12 cellular contexts compared by ENCODE assay signal in the genomic region with DNA sequence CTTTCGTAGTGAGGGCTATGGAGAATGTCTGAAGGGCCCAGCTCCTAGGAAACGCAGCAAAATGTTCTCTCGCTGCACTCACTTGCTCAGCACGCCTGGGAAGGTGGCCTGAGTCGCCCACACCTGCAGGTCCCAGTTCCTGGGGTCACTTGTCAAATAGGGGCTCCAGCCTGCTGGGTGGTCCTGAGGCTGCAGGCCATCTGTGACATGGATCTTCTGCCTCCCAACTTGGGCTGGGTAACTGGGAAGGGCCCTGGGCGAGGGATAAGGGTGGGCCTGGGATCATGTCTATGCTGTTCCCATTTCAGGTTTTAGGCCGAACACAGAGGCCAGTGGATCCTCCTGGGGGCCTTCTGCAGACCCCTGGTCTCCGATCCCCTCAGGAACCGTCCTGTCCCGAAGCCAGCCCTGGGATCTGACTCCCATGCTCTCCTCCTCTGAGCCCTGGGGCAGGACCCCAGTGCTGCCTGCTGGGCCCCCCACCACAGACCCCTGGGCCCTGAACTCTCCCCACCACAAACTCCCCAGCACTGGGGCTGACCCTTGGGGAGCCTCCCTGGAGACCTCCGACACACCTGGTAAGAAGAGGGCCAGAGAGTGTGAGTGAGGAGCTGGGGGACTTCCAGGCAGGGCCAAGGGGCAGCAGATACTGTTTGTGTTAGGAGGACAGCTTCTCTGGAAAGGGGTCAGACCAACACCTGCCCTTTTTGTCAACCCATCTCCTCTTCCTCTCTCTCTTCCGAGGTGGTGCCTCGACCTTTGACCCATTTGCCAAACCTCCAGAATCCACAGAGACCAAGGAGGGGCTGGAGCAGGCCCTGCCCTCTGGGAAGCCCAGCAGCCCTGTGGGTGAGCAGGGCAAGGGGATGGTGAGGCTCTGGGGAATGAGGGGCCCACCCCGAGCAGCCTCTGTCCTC. TPM values are rescaled to one million over a fixed set of nuclear protein-coding genes. Genes with fewer than 3 reads are reported as not detected.
DNase-seq lines count a peak whose midpoint lies in the region; ATAC-seq, FAIRE-seq and TF ChIP-seq lines count a peak whose summit lies in the region.
"Had no signal": no experiment of that assay in that cellular context is flagged by ENCODE, and none has a peak within 500 bp of the region (broad histone marks: within the 10 kb centered on the region; RNA-seq: fewer than 3 reads in every experiment).

No MANE protein-coding gene starts in this region.

- peaks cover 5% of the 10 kb centered on the region; the same call in 1 of the 2 replicates for H3K23me2 ChIP-seq in H1 (ENCODE audit: low read depth, low read length)

- H3K9me3 Mint-ChIP-seq in CD4-positive, alpha-beta T cell = no peaks in the 10 kb centered on the region

- intact Hi-C loops in CD4-positive, alpha-beta T cell (cut with DNase I, micrococcal nuclease) = loop anchor here in 1 of 2 experiments (10.0 kb wide), 1 partner anchor 56 kb away; no protein-coding TSS in a partner anchor
- intact Hi-C loops in OCI-LY7 (cut with micrococcal nuclease; ENCODE audit: unreplicated experiment) = loop anchor here (10.0 kb wide), 1 partner anchor 224 kb away; the partner anchor contains the start of gene ANKRD40CL

- TF ChIP-seq POLR2A in H1 (IDR thresholded peaks at IDR 0.05; ENCODE audit: control extremely low read depth in 1 of 2, low read depth in 2 of 2, low read length in 2 of 2) = no peak

- H4K8ac ChIP-seq in H1 (ENCODE audit: extremely low read depth, insufficient read depth, low read length) (no peak overlapping the region), trophoblast cell (ENCODE audit: low read depth, low read length) (no peak overlapping the region)

- H3K9me3 ChIP-seq in CD4-positive, alpha-beta T cell (ENCODE audit: control insufficient read depth, low read length) = no peaks in the 10 kb centered on the region
- no peaks in the 10 kb centered on the region for H3K9me3 ChIP-seq in OCI-LY7 (ENCODE audit: low read length)
- H3K9me3 ChIP-seq in H1 (ENCODE audit: insufficient read depth in 2 of 2, low read depth in 1 of 2, low read length in 1 of 2) = no peaks in the 10 kb centered on the region
- no peaks in the 10 kb centered on the region for H3K9me3 ChIP-seq in trophoblast cell (ENCODE audit: insufficient read depth, low read depth, low read length)

- no peak for DNase-seq in CD4-positive, alpha-beta T cell
- DNase-seq in OCI-LY7 (ENCODE audit: low spot score) (no peak), H1 (ENCODE audit: low read depth in 1 of 2, low spot score in 2 of 2) (no peak), trophoblast cell (no peak), activated gamma-delta T cell treated with Interleukin-2 at 50 U/mL for 16 hours (no peak), HUDEP-2 (lab: John Stamatoyannopoulos, UW; ENCODE audit: unreplicated experiment in 76 of 76) (no peak), NCI-H524 (lab: John Stamatoyannopoulos, UW) (no peak), NCI-H345 (lab: John Stamatoyannopoulos, UW) (no peak)
- DNase-seq: cerebellar nuclear complex, mesendoderm, NCI-H187 treated with DMSO at 0.1 percent for 48 hours had no signal

- WGBS in H1 (ENCODE audit: extremely low coverage in 1 of 2, insufficient coverage in 1 of 2, insufficient read length in 1 of 2, insufficient replicate concordance in 2 of 2, low coverage in 1 of 2, low lambda C conversion rate in 2 of 2, missing lambda C conversion rate in 1 of 2), 2 experiments = 87% methylated on average over 14 of the region's 14 CpGs; no CpG with 5 or more reads in 1 of the 2 experiments
- WGBS in trophoblast cell (ENCODE audit: extremely low coverage, insufficient coverage, insufficient read length) = no CpG with 5 or more reads among the region's 14 CpGs

- peaks cover 14% of the 10 kb centered on the region for H3K27me3 Mint-ChIP-seq in CD4-positive, alpha-beta T cell

- POLR2A ChIA-PET in CD4-positive, alpha-beta T cell (lab: Charles Lee) = interaction anchor here (1.1 to 1.3 kb wide), 2 partner anchors 8 to 178 kb away, joined by 3 read pairs; partner anchors contain the start of genes EPN3 and LUC7L3
- POLR2A ChIA-PET in OCI-LY7 (lab: Charles Lee) = no interaction called here
- POLR2A ChIA-PET in H1 (lab: Charles Lee; ENCODE audit: partially characterized antibody) = interaction anchor here (1.1 to 2.6 kb wide), 3 partner anchors 10 to 90 kb away, joined by 3 to 6 read pairs (median 3); no protein-coding TSS in a partner anchor

- no peak overlapping the region for H3K56ac ChIP-seq in H1 (replicated peaks; ENCODE audit: insufficient read length, low read depth, low read length)

- FAIRE-seq in H1 (lab: Jason Lieb, UNC) = no peak

- H2BK120ac ChIP-seq in H1 (replicated peaks; ENCODE audit: low read depth, low read length) (no peak overlapping the region), trophoblast cell (ENCODE audit: insufficient read depth, low read length, poor library complexity) (no peak overlapping the region)

- H3K79me2 ChIP-seq in OCI-LY7 (ENCODE audit: insufficient read depth, low read depth, low read length) = no peaks in the 10 kb centered on the region
- H3K79me2 ChIP-seq in H1 (ENCODE audit: control insufficient read depth in 1 of 2, insufficient read depth in 2 of 2, low read length in 2 of 2) = no peaks in the 10 kb centered on the region
- H3K79me2 ChIP-seq in trophoblast cell (ENCODE audit: control insufficient read depth, insufficient read depth, low read length, poor library complexity) = peaks cover 2% of the 10 kb centered on the region

- no peak for TF ChIP-seq RAD21 in H1 (IDR thresholded peaks at IDR 0.05 in 1 of 2, conservative IDR thresholded peaks at IDR 0.05 in 1 of 2; ENCODE audit: low read depth in 2 of 2, low read length in 2 of 2)

- H3K4me1 Mint-ChIP-seq in CD4-positive, alpha-beta T cell (ENCODE audit: low read depth) = peaks cover 17% of the 10 kb centered on the region

- H4K12ac ChIP-seq in trophoblast cell (ENCODE audit: low read depth, low read length) = no peak overlapping the region

- H3K4me3 ChIP-seq in OCI-LY7 (ENCODE audit: low read depth, low read length, poor library complexity, severe bottlenecking) = no peak overlapping the region
- H3K4me3 ChIP-seq in H1 (ENCODE audit: extremely low read depth in 1 of 4, insufficient read depth in 2 of 4, low read depth in 3 of 4, low read length in 4 of 4) = peak overlapping the region in 1 of 4 experiments; percentile 71; a peak in 2 of 8 replicates
- no peak overlapping the region for H3K4me3 ChIP-seq in trophoblast cell (ENCODE audit: low read depth, low read length)

- no peak for TF ChIP-seq CTCF in CD4-positive, alpha-beta T cell (IDR thresholded peaks at IDR 0.05)
- TF ChIP-seq CTCF in OCI-LY7 (conservative IDR thresholded peaks at IDR 0.05; ENCODE audit: low read length) = no peak
- no peak for TF ChIP-seq CTCF in H1 (IDR thresholded peaks at IDR 0.05; ENCODE audit: control extremely low read depth in 1 of 3, insufficient read depth in 1 of 3, low read depth in 1 of 3, low read length in 3 of 3)

- no peaks in the 10 kb centered on the region for H3K27me3 ChIP-seq in CD4-positive, alpha-beta T cell (ENCODE audit: control insufficient read depth, insufficient read depth, low read length)
- H3K27me3 ChIP-seq in H1 (replicated peaks in 1 of 4; ENCODE audit: control insufficient read depth in 3 of 4, extremely low read depth in 1 of 4, insufficient read depth in 3 of 4, low read length in 3 of 4) (peaks cover 0 to 6% (median 5%) of the 10 kb centered on the region in 4 experiments; a peak in 4 of 7 replicates), trophoblast cell (ENCODE audit: insufficient read depth, low read length) (no peaks in the 10 kb centered on the region)

- BruUV-seq in OCI-LY7 (replicated peaks; lab: Mats Ljungman, UMichigan) = no TSS peak

- no peak overlapping the region for H2BK15ac ChIP-seq in H1 (ENCODE audit: low read length)

- no peaks in the 10 kb centered on the region for H4K20me1 ChIP-seq in OCI-LY7 (ENCODE audit: insufficient read depth, low read length)
- H4K20me1 ChIP-seq in H1 (replicated peaks in 1 of 2; ENCODE audit: control insufficient read depth in 1 of 2, insufficient read depth in 2 of 2, low read length in 2 of 2) = peaks cover 0 to 1% of the 10 kb centered on the region in 2 experiments

- H3K27ac ChIP-seq in CD4-positive, alpha-beta T cell (ENCODE audit: low read depth, low read length) = no peak overlapping the region
- no peak overlapping the region for H3K27ac ChIP-seq in OCI-LY7 (ENCODE audit: low read depth, low read length, poor library complexity, severe bottlenecking)
- H3K27ac ChIP-seq in H1 (ENCODE audit: low read depth, low read length) = no peak overlapping the region
- no peak overlapping the region for H3K27ac ChIP-seq in trophoblast cell (ENCODE audit: low read depth, low read length)

- ATAC-seq in CD4-positive, alpha-beta T cell (ENCODE audit: poor library complexity) = no peak

- CTCF ChIA-PET in CD4-positive, alpha-beta T cell (lab: Charles Lee) = no interaction called here
- CTCF ChIA-PET in OCI-LY7 (lab: Charles Lee; ENCODE audit: unreplicated experiment) (interaction anchor here (0.6 kb wide), 1 partner anchor 374 kb away, joined by 3 read pairs; no protein-coding TSS in a partner anchor), H1 (lab: Charles Lee; ENCODE audit: partially characterized antibody) (interaction anchor here (1.1 to 6.0 kb wide), 10 partner anchors 10 to 143 kb away, joined by 3 to 42 read pairs (median 6); partner anchors contain the start of gene LRRC59)

- H2AK5ac ChIP-seq in H1 (ENCODE audit: low read depth, low read length) = no peak overlapping the region
- H2AK5ac ChIP-seq in trophoblast cell (ENCODE audit: low read length) = peak overlapping the region; percentile 57

- no peak overlapping the region for H3K14ac ChIP-seq in H1 (ENCODE audit: insufficient read length)
- no peak overlapping the region for H3K14ac ChIP-seq in trophoblast cell (ENCODE audit: low read length)

- H3K4me1 ChIP-seq in OCI-LY7 (ENCODE audit: insufficient read depth, low read length, poor library complexity, severe bottlenecking) (peaks cover 12% of the 10 kb centered on the region), H1 (replicated peaks in 1 of 4; ENCODE audit: control insufficient read depth in 3 of 4, insufficient read depth in 4 of 4, low read length in 3 of 4) (peaks cover 2 to 19% (median 10%) of the 10 kb centered on the region in 4 experiments), trophoblast cell (ENCODE audit: control insufficient read depth in 1 of 2, insufficient read depth in 2 of 2, low read length in 2 of 2) (peaks cover 21% of the 10 kb centered on the region in 2 experiments)

- H2BK12ac ChIP-seq in H1 (ENCODE audit: low read depth, low read length) (no peak overlapping the region), trophoblast cell (ENCODE audit: low read length) (no peak overlapping the region)

- H3K9ac ChIP-seq in H1 (replicated peaks in 1 of 4; ENCODE audit: extremely low read depth in 1 of 4, low read depth in 3 of 4, low read length in 3 of 4) (no peak overlapping the region), trophoblast cell (ENCODE audit: low read length) (no peak overlapping the region)

- H3K18ac ChIP-seq in H1 (ENCODE audit: extremely low read depth, low read length) (no peak overlapping the region), trophoblast cell (ENCODE audit: low read length) (no peak overlapping the region)

- H2BK20ac ChIP-seq in H1 (ENCODE audit: low read length) = no peak overlapping the region; the same call in 1 of the 2 replicates

- H3K36me3 Mint-ChIP-seq in CD4-positive, alpha-beta T cell (ENCODE audit: low read depth) = no peaks in the 10 kb centered on the region

- no peak overlapping the region for H3K27ac Mint-ChIP-seq in CD4-positive, alpha-beta T cell

- TF ChIP-seq EP300 in H1 (IDR thresholded peaks at IDR 0.05; ENCODE audit: borderline replicate concordance in 1 of 2, low read depth in 2 of 2, low read length in 2 of 2) = no peak

- H3K4me2 ChIP-seq in OCI-LY7 (ENCODE audit: low read length) (peak overlapping the region; percentile 84), H1 (ENCODE audit: insufficient read depth in 1 of 2, low read depth in 2 of 2, low read length in 2 of 2) (peak overlapping the region in 1 of 2 experiments; percentile 80; a peak in 1 of 4 replicates), trophoblast cell (ENCODE audit: low read length) (no peak overlapping the region)

- H3K79me1 ChIP-seq in H1 (ENCODE audit: low read depth, low read length) (no peaks in the 10 kb centered on the region; the same call in 1 of the 2 replicates), trophoblast cell (ENCODE audit: low read length) (peaks cover 9% of the 10 kb centered on the region)

- no peaks in the 10 kb centered on the region for H3K36me3 ChIP-seq in OCI-LY7 (ENCODE audit: insufficient read depth, low read length)
- peaks cover 0 to 3% (median 0%) of the 10 kb centered on the region in 4 experiments; a peak in 1 of 8 replicates for H3K36me3 ChIP-seq in H1 (ENCODE audit: control insufficient read depth in 2 of 4, insufficient read depth in 4 of 4, low read length in 3 of 4)
- H3K36me3 ChIP-seq in trophoblast cell (ENCODE audit: control insufficient read depth in 1 of 2, insufficient read depth in 2 of 2, low read length in 2 of 2) = peaks cover 40 to 42% of the 10 kb centered on the region in 2 experiments

- H4K91ac ChIP-seq in H1 (replicated peaks; ENCODE audit: insufficient read length, low read length) (peak overlapping the region; percentile 10), trophoblast cell (ENCODE audit: low read depth, low read length) (no peak overlapping the region)

- peak overlapping the region; percentile 73 for H3K4me3 Mint-ChIP-seq in CD4-positive, alpha-beta T cell

- H3K9me2 ChIP-seq in OCI-LY7 (ENCODE audit: insufficient read depth, low read length) = no peaks in the 10 kb centered on the region

- H3K23ac ChIP-seq in H1 (ENCODE audit: insufficient read length) = no peak overlapping the region
- H3K23ac ChIP-seq in trophoblast cell (ENCODE audit: low read length) = no peak overlapping the region

- H3K4ac ChIP-seq in H1 (replicated peaks; ENCODE audit: insufficient read length, low read depth, low read length) (no peak overlapping the region), trophoblast cell (ENCODE audit: low read depth, low read length) (no peak overlapping the region)

- H4K5ac ChIP-seq in H1 (ENCODE audit: insufficient read length, low read depth, low read length) = no peak overlapping the region

- H2BK5ac ChIP-seq in H1 (ENCODE audit: low read depth, low read length) (no peak overlapping the region), trophoblast cell (ENCODE audit: low read depth, low read length, poor library complexity) (no peak overlapping the region)

- H2AFZ ChIP-seq in OCI-LY7 (ENCODE audit: low read length) (no peak overlapping the region), H1 (ENCODE audit: low read length) (no peak overlapping the region), trophoblast cell (ENCODE audit: insufficient read depth, low read length, poor library complexity) (no peak overlapping the region)

RNA-seq across cellular contexts. Expression of gene SPATA20, which starts 6.2 kb away (rescaled TPM):
- 10 to 100 TPM; 10.2 to 10.3 TPM for total RNA-seq in CD4-positive, alpha-beta T cell
- 4.5 and 8.3 TPM in 2 replicates for total RNA-seq in OCI-LY7 (2014; rRNA removed; shearing (Covaris generic))
- total RNA-seq in OCI-LY7 (2022) = 7.9 and 11.5 TPM in 2 replicates
- total RNA-seq in H1 (2021; fragmentation: NEBNext Ultra II Directional; extraction: Animal tissue kit (Norgen Biotek cat#: 25700)) = 16.2 and 16.7 TPM in 2 replicates
- 17.5 and 23.2 TPM in 2 replicates for polyA plus RNA-seq in H1 (2011; rRNA removed)
- 18.3 TPM for polyA plus RNA-seq in H1 (2011; cell fraction: cytosol; rRNA removed)
- 124 TPM for polyA plus RNA-seq in H1 (2011; cell fraction: nucleus; rRNA removed)
- polyA plus RNA-seq in H1 (2012, experiment 1 of 2) = 10.5 to 22.8 TPM (median 22.0 TPM) in 4 replicates
- polyA plus RNA-seq in H1 (2012, experiment 2 of 2) = 15.5 TPM
- 16.1 TPM for polyA plus RNA-seq in H1 (2013, experiment 1 of 2)
- 14.2 TPM for polyA plus RNA-seq in H1 (2013, experiment 2 of 2)
- 9.0 and 10.5 TPM in 2 replicates for polyA minus RNA-seq in H1 (2011; rRNA and poly(A)+ RNA removed)
- polyA minus RNA-seq in H1 (2011; cell fraction: cytosol; rRNA and poly(A)+ RNA removed) = 10.6 TPM
- polyA minus RNA-seq in H1 (2011; cell fraction: nucleus; rRNA and poly(A)+ RNA removed) = 32.9 TPM
- polyA plus RNA-seq in trophoblast cell (2013) = 13.4 and 15.5 TPM in 2 replicates

RNA-seq across cellular contexts. Expression of gene EPN3, which starts 8.2 kb away (rescaled TPM):
- not detected for total RNA-seq in CD4-positive, alpha-beta T cell
- total RNA-seq in OCI-LY7 (2014; rRNA removed; shearing (Covaris generic)) = 0.28 TPM in 1 of 2 replicates, not detected in the other
- total RNA-seq in OCI-LY7 (2022) = 0.11 TPM in 1 of 2 replicates, not detected in the other
- total RNA-seq in H1 (2021; fragmentation: NEBNext Ultra II Directional; extraction: Animal tissue kit (Norgen Biotek cat#: 25700)) = 5.8 and 7.9 TPM in 2 replicates
- polyA plus RNA-seq in H1 (2011; rRNA removed) = 6.7 and 8.1 TPM in 2 replicates
- polyA plus RNA-seq in H1 (2011; cell fraction: cytosol; rRNA removed) = 4.7 TPM
- 9.8 TPM for polyA plus RNA-seq in H1 (2011; cell fraction: nucleus; rRNA removed)
- polyA plus RNA-seq in H1 (2012, experiment 1 of 2) = 4.6 to 8.1 TPM (median 4.8 TPM) in 4 replicates
- polyA plus RNA-seq in H1 (2012, experiment 2 of 2) = 18.3 TPM
- 4.9 TPM for polyA plus RNA-seq in H1 (2013, experiment 1 of 2)
- polyA plus RNA-seq in H1 (2013, experiment 2 of 2) = 5.5 TPM
- polyA minus RNA-seq in H1 (2011; rRNA and poly(A)+ RNA removed) = 3.8 and 4.1 TPM in 2 replicates
- polyA minus RNA-seq in H1 (2011; cell fraction: cytosol; rRNA and poly(A)+ RNA removed) = 5.2 TPM
- 11.3 TPM for polyA minus RNA-seq in H1 (2011; cell fraction: nucleus; rRNA and poly(A)+ RNA removed)
- 14.5 and 16.1 TPM in 2 replicates for polyA plus RNA-seq in trophoblast cell (2013)

RNA-seq across cellular contexts. Expression of gene CACNA1G, which starts 19.8 kb away (rescaled TPM):
- total RNA-seq in CD4-positive, alpha-beta T cell = not detected
- total RNA-seq in OCI-LY7 (2014; rRNA removed; shearing (Covaris generic)) = not detected in 2 replicates
- total RNA-seq in OCI-LY7 (2022) = not detected in 2 replicates
- total RNA-seq in H1 (2021; fragmentation: NEBNext Ultra II Directional; extraction: Animal tissue kit (Norgen Biotek cat#: 25700)) = 4.8 and 4.9 TPM in 2 replicates
- 2.9 and 4.8 TPM in 2 replicates for polyA plus RNA-seq in H1 (2011; rRNA removed)
- 3.4 TPM for polyA plus RNA-seq in H1 (2011; cell fraction: cytosol; rRNA removed)
- polyA plus RNA-seq in H1 (2011; cell fraction: nucleus; rRNA removed) = 10.8 TPM
- polyA plus RNA-seq in H1 (2012, experiment 1 of 2) = 4.0 to 4.7 TPM (median 4.5 TPM) in 4 replicates
- polyA plus RNA-seq in H1 (2012, experiment 2 of 2) = 4.1 TPM
- polyA plus RNA-seq in H1 (2013, experiment 1 of 2) = 2.5 TPM
- 2.6 TPM for polyA plus RNA-seq in H1 (2013, experiment 2 of 2)
- 5.9 and 6.1 TPM in 2 replicates for polyA minus RNA-seq in H1 (2011; rRNA and poly(A)+ RNA removed)
- 3.8 TPM for polyA minus RNA-seq in H1 (2011; cell fraction: cytosol; rRNA and poly(A)+ RNA removed)
- 7.7 TPM for polyA minus RNA-seq in H1 (2011; cell fraction: nucleus; rRNA and poly(A)+ RNA removed)
- polyA plus RNA-seq in trophoblast cell (2013) = 0.04 TPM in 2 replicates

RNA-seq across cellular contexts. Expression of gene MYCBPAP, which starts 32.5 kb away (rescaled TPM):
- 1 to 10 TPM in 1 of 2 experiments, under 1 TPM in 1; 0.78 to 1.5 TPM for total RNA-seq in CD4-positive, alpha-beta T cell
- 3.0 and 5.0 TPM in 2 replicates for total RNA-seq in OCI-LY7 (2014; rRNA removed; shearing (Covaris generic))
- total RNA-seq in OCI-LY7 (2022) = 6.8 and 7.8 TPM in 2 replicates
- total RNA-seq in H1 (2021; fragmentation: NEBNext Ultra II Directional; extraction: Animal tissue kit (Norgen Biotek cat#: 25700)) = 1.7 and 3.3 TPM in 2 replicates
- 0.89 and 1.2 TPM in 2 replicates for polyA plus RNA-seq in H1 (2011; rRNA removed)
- polyA plus RNA-seq in H1 (2011; cell fraction: cytosol; rRNA removed) = 2.8 TPM
- polyA plus RNA-seq in H1 (2011; cell fraction: nucleus; rRNA removed) = 9.0 TPM
- polyA plus RNA-seq in H1 (2012, experiment 1 of 2) = 0.88 to 2.6 TPM (median 2.1 TPM) in 4 replicates
- polyA plus RNA-seq in H1 (2012, experiment 2 of 2) = 1.0 TPM
- polyA plus RNA-seq in H1 (2013, experiment 1 of 2) = 0.85 TPM
- polyA plus RNA-seq in H1 (2013, experiment 2 of 2) = 0.68 TPM
- 2.2 and 2.6 TPM in 2 replicates for polyA minus RNA-seq in H1 (2011; rRNA and poly(A)+ RNA removed)
- polyA minus RNA-seq in H1 (2011; cell fraction: cytosol; rRNA and poly(A)+ RNA removed) = 2.4 TPM
- 6.1 TPM for polyA minus RNA-seq in H1 (2011; cell fraction: nucleus; rRNA and poly(A)+ RNA removed)
- polyA plus RNA-seq in trophoblast cell (2013) = 0.08 and 0.18 TPM in 2 replicates
- total RNA-seq: HT-29 had no signal
